31 cellular contexts compared by ENCODE assay signal in the genomic region with DNA sequence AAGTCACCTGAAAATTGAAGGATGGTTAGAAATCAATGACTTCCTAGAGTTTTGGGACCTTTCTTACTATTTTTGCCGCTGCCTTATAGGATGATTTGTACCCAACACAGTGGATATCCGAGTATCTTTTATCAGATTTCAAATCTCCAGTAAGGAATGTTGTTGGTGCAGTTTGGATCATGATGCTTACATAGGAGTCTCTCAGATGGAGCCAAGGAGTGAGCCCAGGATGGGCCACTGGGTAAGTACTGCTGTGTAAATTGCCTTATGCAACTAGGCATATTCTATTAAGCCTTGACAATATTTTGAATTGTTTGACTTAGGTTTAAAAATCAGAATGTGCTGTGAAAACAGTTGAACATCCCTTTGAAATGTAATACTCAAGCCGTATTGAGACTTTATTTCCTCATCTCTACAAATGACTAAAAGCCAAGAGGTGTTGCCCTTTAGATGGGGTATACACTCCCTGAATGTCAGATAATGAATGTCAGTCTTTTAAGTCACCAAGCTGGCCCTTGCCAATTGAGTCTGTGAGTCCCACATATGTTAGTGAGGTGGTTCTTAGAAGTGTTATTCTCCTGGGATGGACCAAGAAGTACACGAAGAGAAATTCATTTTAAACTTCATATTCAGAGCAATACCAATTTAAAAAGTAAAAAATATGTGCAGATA.
"Had no signal": no experiment of that assay in that cellular context is flagged by ENCODE, and none has a peak within 500 bp of the region (broad histone marks: within the 10 kb centered on the region; RNA-seq: fewer than 3 reads in every experiment).

No MANE protein-coding gene starts in this region.

- FAIRE-seq: astrocyte, colon had no signal

- H3K36me3 ChIP-seq: esophagus squamous epithelium, gastroesophageal sphincter, heart right ventricle had no signal

- H3K4me1 ChIP-seq: esophagus squamous epithelium, gastroesophageal sphincter, heart right ventricle had no signal

- H3K9me3 Mint-ChIP-seq: activated CD4-positive, alpha-beta memory T cell treated with anti-CD3 and anti-CD28 coated beads, Interleukin-2, amount 10 ng/mL, durations not matched to agents 7 days and 5 days; activated CD4-positive, alpha-beta T cell treated with anti-CD3 and anti-CD28 coated beads, Interleukin-2, amount 10 ng/mL, durations not matched to agents 7 days and 5 days had no signal

- H3K4me2 ChIP-seq: hepatocyte had no signal

- H3K27ac ChIP-seq: esophagus squamous epithelium, gastroesophageal sphincter, heart right ventricle, hepatocyte had no signal

- H3K4me1 Mint-ChIP-seq: activated CD4-positive, alpha-beta memory T cell treated with anti-CD3 and anti-CD28 coated beads, Interleukin-2, amount 10 ng/mL, durations not matched to agents 7 days and 5 days; activated CD4-positive, alpha-beta T cell treated with anti-CD3 and anti-CD28 coated beads, Interleukin-2, amount 10 ng/mL, durations not matched to agents 7 days and 5 days; T-helper 17 cell had no signal

- H3K9me3 ChIP-seq: esophagus squamous epithelium, gastroesophageal sphincter had no signal

- H3K4me3 ChIP-seq: esophagus squamous epithelium, gastroesophageal sphincter, heart right ventricle, hepatocyte had no signal

- ATAC-seq: activated T-cell treated with anti-CD3 and anti-CD28 coated beads, Interleukin-2, amount 50 U/mL, for 72 hours; effector memory CD8-positive, alpha-beta T cell; gastroesophageal sphincter; heart right ventricle; T-helper 17 cell had no signal

- H3K27me3 Mint-ChIP-seq: activated CD4-positive, alpha-beta memory T cell treated with anti-CD3 and anti-CD28 coated beads, Interleukin-2, amount 10 ng/mL, durations not matched to agents 7 days and 5 days; activated CD4-positive, alpha-beta T cell treated with anti-CD3 and anti-CD28 coated beads, Interleukin-2, amount 10 ng/mL, durations not matched to agents 7 days and 5 days; activated naive CD8-positive, alpha-beta T cell; activated T-cell treated with anti-CD3 and anti-CD28 coated beads, Interleukin-2, amount 50 U/mL, for 24 hours; effector memory CD8-positive, alpha-beta T cell; T-helper 17 cell had no signal

- H2AFZ ChIP-seq: hepatocyte had no signal

- H3K36me3 Mint-ChIP-seq: activated naive CD8-positive, alpha-beta T cell had no signal

- DNase-seq: activated CD4-positive, alpha-beta memory T cell treated with anti-CD3 and anti-CD28 coated beads, Interleukin-2, amount 10 ng/mL, durations not matched to agents 7 days and 5 days; activated CD4-positive, alpha-beta T cell treated with anti-CD3 and anti-CD28 coated beads for 1 hour; activated CD4-positive, alpha-beta T cell treated with anti-CD3 and anti-CD28 coated beads for 4 hours; activated CD4-positive, alpha-beta T cell treated with anti-CD3 and anti-CD28 coated beads, Interleukin-2, amount 10 ng/mL, durations not matched to agents 7 days and 5 days; activated CD4-positive, alpha-beta T cell treated with anti-CD3 and anti-CD28 coated beads, Interleukin-2, amount 50 U/mL, for 4 hours; activated CD8-positive, alpha-beta memory T cell treated with anti-CD3 and anti-CD28 coated beads, Interleukin-2, amount 50 U/mL, for 48 hours; activated gamma-delta T cell; activated naive CD4-positive, alpha-beta T cell; activated naive CD4-positive, alpha-beta T cell treated with anti-CD3 and anti-CD28 coated beads, Interleukin-2, amount 50 U/mL, for 16 hours; activated T-cell treated with anti-CD3 and anti-CD28 coated beads for 4 hours; activated T-cell treated with anti-CD3 and anti-CD28 coated beads, Interleukin-2, amount 50 U/mL, for 24 hours; activated T-cell treated with anti-CD3 and anti-CD28 coated beads, Interleukin-2, amount 50 U/mL, for 72 hours; amniotic stem cell; anterior cingulate cortex; caudate nucleus; cortex of kidney; dermis blood vessel endothelial cell; effector CD4-positive, alpha-beta T cell; effector memory CD8-positive, alpha-beta T cell; erythroblast; esophagus squamous epithelium; foreskin melanocyte; heart right ventricle; T-helper 17 cell; T1000 had no signal

- H3K27me3 ChIP-seq: esophagus squamous epithelium, gastroesophageal sphincter, heart right ventricle, hepatocyte had no signal

- H3K4me3 Mint-ChIP-seq: activated CD4-positive, alpha-beta memory T cell treated with anti-CD3 and anti-CD28 coated beads, Interleukin-2, amount 10 ng/mL, durations not matched to agents 7 days and 5 days; activated CD4-positive, alpha-beta T cell treated with anti-CD3 and anti-CD28 coated beads, Interleukin-2, amount 10 ng/mL, durations not matched to agents 7 days and 5 days; activated naive CD8-positive, alpha-beta T cell; activated T-cell treated with anti-CD3 and anti-CD28 coated beads, Interleukin-2, amount 50 U/mL, for 24 hours; activated T-cell treated with anti-CD3 and anti-CD28 coated beads, Interleukin-2, amount 50 U/mL, for 72 hours; effector memory CD8-positive, alpha-beta T cell; T-helper 17 cell; T-helper 2 cell treated with Interferon-gamma antibody and Interleukin-4, amounts not matched to agents 5 μg/mL and 100 μg/mL, for 36 hours had no signal

- H3K27ac Mint-ChIP-seq: activated CD4-positive, alpha-beta memory T cell treated with anti-CD3 and anti-CD28 coated beads, Interleukin-2, amount 10 ng/mL, durations not matched to agents 7 days and 5 days; activated CD4-positive, alpha-beta T cell treated with anti-CD3 and anti-CD28 coated beads, Interleukin-2, amount 10 ng/mL, durations not matched to agents 7 days and 5 days; activated naive CD8-positive, alpha-beta T cell; activated T-cell treated with anti-CD3 and anti-CD28 coated beads, Interleukin-2, amount 50 U/mL, for 24 hours; activated T-cell treated with anti-CD3 and anti-CD28 coated beads, Interleukin-2, amount 50 U/mL, for 72 hours; effector memory CD8-positive, alpha-beta T cell; T-helper 17 cell; T-helper 2 cell treated with Interferon-gamma antibody and Interleukin-4, amounts not matched to agents 5 μg/mL and 100 μg/mL, for 36 hours had no signal

- H3K79me2 ChIP-seq: hepatocyte had no signal
